Comparison of ENCODE assay signal across 9 cellular contexts in genomic region chr3:36969540-36970432, GRCh38. TPM values are rescaled to one million over a fixed set of nuclear protein-coding genes. Genes with fewer than 3 reads are reported as not detected.
DNase-seq lines count a peak whose midpoint lies in the region; ATAC-seq and TF ChIP-seq lines count a peak whose summit lies in the region.
"Had no signal": no experiment of that assay in that cellular context is flagged by ENCODE, and none has a peak within 500 bp of the region (broad histone marks: within the 10 kb centered on the region; RNA-seq: fewer than 3 reads in every experiment).

No MANE protein-coding gene starts in this region.

- DNase-seq in DMS153 (lab: John Stamatoyannopoulos, UW) (peak; percentile 95), NCI-H345 (lab: John Stamatoyannopoulos, UW) (peak; percentile 95), glomerular visceral epithelial cell (ENCODE audit: extremely low spot score) (peak; percentile 63), prostate gland (ENCODE audit: low spot score) (peak; percentile 63), HT-29 (ENCODE audit: low spot score) (no peak)
- peak; percentile 21 to 40 for DNase-seq in activated CD4-positive, alpha-beta T cell treated with anti-CD3 and anti-CD28 coated beads, Interleukin-2, amount 50 U/mL, for 48 hours

- intact Hi-C loops in prostate gland (cut with DNase I), result no loop called here

- H3K4me3 ChIP-seq in prostate gland, result no peak overlapping the region
- H3K4me3 ChIP-seq: SK-N-MC had no signal

- H3K9me3 ChIP-seq in prostate gland, result no peaks in the 10 kb centered on the region

- H3K36me3 ChIP-seq in prostate gland, result no peaks in the 10 kb centered on the region

- 11% methylated on average over 4 of the region's 4 CpGs for WGBS in prostate gland

- no peak for TF ChIP-seq POLR2A in prostate gland (IDR thresholded peaks at IDR 0.05)

- H3K27ac ChIP-seq in prostate gland, result no peak overlapping the region
- H3K27ac ChIP-seq: SK-N-MC had no signal

- H3K27me3 ChIP-seq in prostate gland (replicated peaks; ENCODE audit: insufficient read depth), result no peaks in the 10 kb centered on the region

- TF ChIP-seq CTCF in prostate gland (IDR thresholded peaks at IDR 0.05), result no peak

- peak; percentile 99 for ATAC-seq in GM19463 (IDR thresholded peaks at IDR 0.05; ENCODE audit: unreplicated experiment)
- peak; percentile 100 for ATAC-seq in HG03432 (IDR thresholded peaks at IDR 0.05; ENCODE audit: unreplicated experiment)

- no peaks in the 10 kb centered on the region for H3K4me1 ChIP-seq in prostate gland (replicated peaks)

RNA-seq across cellular contexts. Expression of gene EPM2AIP1, which starts 23.1 kb away (rescaled TPM):
- 10 to 100 TPM; 13.8 to 14.2 TPM for total RNA-seq in prostate gland
- 1.6 and 3.1 TPM in 2 replicates for total RNA-seq in HT-29 (2014; rRNA removed; shearing (Covaris generic))

RNA-seq across cellular contexts. Expression of gene MLH1, which starts 23.5 kb away (rescaled TPM):
- total RNA-seq in prostate gland, result 10 to 100 TPM; 49.5 to 50.3 TPM
- total RNA-seq in HT-29 (2014; rRNA removed; shearing (Covaris generic)), result 28.2 and 34.4 TPM in 2 replicates

RNA-seq across cellular contexts. Expression of gene TRANK1, which starts 24.9 kb away (rescaled TPM):
- total RNA-seq in prostate gland, result 10 to 100 TPM in 1 of 2 donors, 1 to 10 TPM in 1; 9.4 to 17.4 TPM
- total RNA-seq in HT-29 (2014; rRNA removed; shearing (Covaris generic)), result 0.13 and 6.4 TPM in 2 replicates
